1 cellular context compared by ENCODE assay signal in genomic region chr5:141945511-141946024, GRCh38.
TF ChIP-seq lines count a peak whose summit lies in the region.

No MANE protein-coding gene starts in this region.

TF ChIP-seq in IMR-90, 13 proteins besides CTCF, POLR2A, EP300 and RAD21:
- TF ChIP-seq, protein P1, sequence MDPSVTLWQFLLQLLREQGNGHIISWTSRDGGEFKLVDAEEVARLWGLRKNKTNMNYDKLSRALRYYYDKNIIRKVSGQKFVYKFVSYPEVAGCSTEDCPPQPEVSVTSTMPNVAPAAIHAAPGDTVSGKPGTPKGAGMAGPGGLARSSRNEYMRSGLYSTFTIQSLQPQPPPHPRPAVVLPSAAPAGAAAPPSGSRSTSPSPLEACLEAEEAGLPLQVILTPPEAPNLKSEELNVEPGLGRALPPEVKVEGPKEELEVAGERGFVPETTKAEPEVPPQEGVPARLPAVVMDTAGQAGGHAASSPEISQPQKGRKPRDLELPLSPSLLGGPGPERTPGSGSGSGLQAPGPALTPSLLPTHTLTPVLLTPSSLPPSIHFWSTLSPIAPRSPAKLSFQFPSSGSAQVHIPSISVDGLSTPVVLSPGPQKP (IDR thresholded peaks at IDR 0.05; ENCODE audit: borderline replicate concordance, low read depth, low read length) = no peak
- TF ChIP-seq NFE2L2 (IDR thresholded peaks at IDR 0.05; ENCODE audit: low read depth, low read length) = no peak
